Comparison of ENCODE assay signal across 31 cellular contexts in genomic region chr6:91505199-91505598, GRCh38.
"Had no signal": no experiment of that assay in that cellular context is flagged by ENCODE, and none has a peak within 500 bp of the region (broad histone marks: within the 10 kb centered on the region; RNA-seq: fewer than 3 reads in every experiment).

No MANE protein-coding gene starts in this region.

- FAIRE-seq: colon, endothelial cell of umbilical vein had no signal

- DNase-seq: activated CD4-positive, alpha-beta memory T cell treated with anti-CD3 and anti-CD28 coated beads for 36 hours; activated CD4-positive, alpha-beta T cell treated with anti-CD3 and anti-CD28 coated beads for 36 hours; activated CD4-positive, alpha-beta T cell treated with anti-CD3 and anti-CD28 coated beads, Interleukin-2, amount 10 ng/mL, durations not matched to agents 24 days and 14 days; activated CD4-positive, CD25-positive, alpha-beta regulatory T cell; activated CD4-positive, CD25-positive, alpha-beta regulatory T cell treated with anti-CD3 and anti-CD28 coated beads, Interleukin-2, amount 50 U/mL, for 72 hours; activated CD8-positive, alpha-beta memory T cell treated with anti-CD3 and anti-CD28 coated beads, Interleukin-2, amount 10 ng/mL, durations not matched to agents 7 days and 5 days; activated CD8-positive, alpha-beta memory T cell treated with anti-CD3 and anti-CD28 coated beads, Interleukin-2, amount 50 U/mL, for 4 hours; activated CD8-positive, alpha-beta T cell treated with anti-CD3 and anti-CD28 coated beads, Interleukin-2, amount 10 ng/mL, durations not matched to agents 7 days and 5 days; activated effector memory CD4-positive, alpha-beta T cell treated with anti-CD3 and anti-CD28 coated beads, Interleukin-2, amount 50 U/mL, for 16 hours; activated naive CD4-positive, alpha-beta T cell treated with anti-CD3 and anti-CD28 coated beads for 36 hours; activated naive CD8-positive, alpha-beta T cell treated with anti-CD3 and anti-CD28 coated beads for 36 hours; activated naive CD8-positive, alpha-beta T cell treated with anti-CD3 and anti-CD28 coated beads, Interleukin-2, amount 50 U/mL, for 24 hours; activated T-cell treated with anti-CD3 and anti-CD28 coated beads, Interleukin-2, amount 50 U/mL, for 1 hour; activated T-cell treated with anti-CD3 and anti-CD28 coated beads, Interleukin-2, amount 50 U/mL, for 48 hours; adrenal gland; amygdala; aorta; body of pancreas; caudate nucleus; cortex of kidney; dermis blood vessel endothelial cell; effector CD4-positive, alpha-beta T cell; effector memory CD8-positive, alpha-beta T cell; esophagus squamous epithelium; foreskin melanocyte; head of caudate nucleus; T-helper 17 cell; T1000 had no signal

- H3K27ac ChIP-seq: adrenal gland, body of pancreas, epithelial cell of prostate, esophagus squamous epithelium had no signal

- ATAC-seq: activated CD4-positive, alpha-beta T cell treated with anti-CD3 and anti-CD28 coated beads for 36 hours; activated CD8-positive, alpha-beta memory T cell treated with anti-CD3 and anti-CD28 coated beads, Interleukin-2, amount 10 ng/mL, durations not matched to agents 7 days and 5 days; activated CD8-positive, alpha-beta T cell treated with anti-CD3 and anti-CD28 coated beads, Interleukin-2, amount 10 ng/mL, durations not matched to agents 7 days and 5 days; activated naive CD8-positive, alpha-beta T cell treated with anti-CD3 and anti-CD28 coated beads, Interleukin-2, amount 50 U/mL, for 24 hours; body of pancreas; effector memory CD8-positive, alpha-beta T cell; T-helper 17 cell had no signal
